ENCODE assay signal across 9 cellular contexts in the genomic region with DNA sequence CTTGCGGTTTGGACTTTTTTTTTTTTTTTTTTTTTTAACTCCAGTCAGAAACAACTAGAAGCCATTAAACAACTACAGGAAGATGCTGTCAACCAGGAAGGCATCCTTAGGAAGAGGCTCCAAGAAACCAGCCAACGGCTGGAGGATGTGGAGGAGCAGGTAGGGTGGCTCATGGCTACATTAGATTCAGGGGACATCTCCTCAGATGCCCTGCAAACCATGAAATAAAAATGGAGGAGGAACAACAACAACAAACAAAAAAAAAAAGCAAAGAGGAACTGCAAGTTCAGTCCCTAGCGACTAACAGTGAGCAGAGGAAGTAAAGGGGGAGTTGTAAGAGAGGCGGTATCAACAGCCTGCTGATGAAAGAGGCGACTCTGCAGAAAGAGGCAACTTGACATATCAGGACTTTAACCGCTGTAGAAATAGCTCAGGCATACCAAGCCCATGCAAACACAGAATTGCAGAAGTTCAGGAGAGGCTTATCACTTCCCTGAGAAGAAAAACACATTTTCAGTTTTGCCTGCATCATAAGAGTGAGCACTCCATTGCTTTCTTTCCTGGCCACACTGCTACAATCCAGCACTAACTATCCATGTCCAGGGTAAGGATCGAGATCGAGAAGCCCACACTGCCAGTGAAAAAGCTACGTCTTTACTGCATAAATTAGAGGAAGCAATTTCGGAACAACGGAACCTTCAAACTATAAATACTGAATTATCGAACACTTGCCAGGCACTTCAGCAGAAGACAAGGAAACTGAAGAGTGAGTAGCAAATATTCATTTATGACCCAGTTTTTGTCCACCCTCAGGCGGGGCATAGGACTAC.
DNase-seq lines count a peak whose midpoint lies in the region; ATAC-seq and TF ChIP-seq lines count a peak whose summit lies in the region.
"Had no signal": no experiment of that assay in that cellular context is flagged by ENCODE, and none has a peak within 500 bp of the region (broad histone marks: within the 10 kb centered on the region; RNA-seq: fewer than 3 reads in every experiment).

No MANE protein-coding gene starts in this region.

- TF ChIP-seq CTCF in breast epithelium (IDR thresholded peaks at IDR 0.05): no peak

- no peak for TF ChIP-seq POLR2A in breast epithelium (IDR thresholded peaks at IDR 0.05)

- DNase-seq in NCI-H1694 treated with DMSO at 0.1 percent for 48 hours (lab: John Stamatoyannopoulos, UW) (peak; percentile 54), NCI-H1694 (lab: John Stamatoyannopoulos, UW) (no peak), T-helper 22 cell (ENCODE audit: low read depth) (peak; percentile 34), breast epithelium (ENCODE audit: low spot score in 2 of 2) (no peak), HEK293T (ENCODE audit: extremely low spot score) (no peak), cerebellar cortex (ENCODE audit: low spot score) (no peak)

- no peaks in the 10 kb centered on the region for H3K27me3 ChIP-seq in breast epithelium
- H3K27me3 ChIP-seq in muscle layer of duodenum (ENCODE audit: low read depth, low read length): no peaks in the 10 kb centered on the region

- intact Hi-C loops in breast epithelium (cut with DNase I; ENCODE audit: low total_unique reads): loop anchor here (10.0 kb wide), 1 partner anchor 1678 kb away; no protein-coding TSS in a partner anchor

- H3K36me3 ChIP-seq in breast epithelium (no peaks in the 10 kb centered on the region), muscle layer of duodenum (ENCODE audit: control insufficient read depth in 1 of 2, insufficient read depth in 2 of 2, low read length in 2 of 2) (no peaks in the 10 kb centered on the region)

- H3K4me3 ChIP-seq in breast epithelium (peak overlapping the region; percentile 30 to 33 (median 30)), muscle layer of duodenum (ENCODE audit: low read depth in 1 of 2, low read length in 2 of 2) (peak overlapping the region; percentile 45 to 53)

- H3K4me1 ChIP-seq in breast epithelium: no peaks in the 10 kb centered on the region
- no peaks in the 10 kb centered on the region for H3K4me1 ChIP-seq in muscle layer of duodenum (ENCODE audit: control insufficient read depth in 1 of 2, insufficient read depth in 2 of 2, low read length in 2 of 2)

- CTCF ChIA-PET in HEK293T (lab: Yijun Ruan, JAX): interaction anchor here (0.6 kb wide), 1 partner anchor 10 kb away, joined by 4 read pairs; no protein-coding TSS in a partner anchor

- H3K9me3 ChIP-seq in breast epithelium (peaks cover 1 to 3% of the 10 kb centered on the region in 2 donors), muscle layer of duodenum (ENCODE audit: control insufficient read depth in 1 of 2, low read length in 2 of 2) (peaks cover 0 to 3% of the 10 kb centered on the region in 2 donors)

- peak; percentile 66 for ATAC-seq in HG03139 (IDR thresholded peaks at IDR 0.05; ENCODE audit: unreplicated experiment)

- H3K27ac ChIP-seq in breast epithelium (no peak overlapping the region), muscle layer of duodenum (ENCODE audit: low read length) (peak overlapping the region; percentile 56)
- H3K27ac ChIP-seq: 22Rv1 had no signal

- POLR2A ChIA-PET in HEK293T (lab: Yijun Ruan, JAX): no interaction called here

TF ChIP-seq in HEK293T, 16 proteins besides CTCF, POLR2A, EP300 and RAD21:
- TF ChIP-seq NFRKB (IDR thresholded peaks at IDR 0.05) (no peak), BHLHE40 (IDR thresholded peaks at IDR 0.05; ENCODE audit: borderline replicate concordance) (no peak), ELF4 (IDR thresholded peaks at IDR 0.05) (no peak), FOXA1 (IDR thresholded peaks at IDR 0.05) (no peak), ZNF384 (IDR thresholded peaks at IDR 0.05) (no peak), TARDBP (IDR thresholded peaks at IDR 0.05) (no peak), LEF1 (IDR thresholded peaks at IDR 0.05; ENCODE audit: borderline replicate concordance) (no peak), L3MBTL2 (conservative IDR thresholded peaks at IDR 0.05) (no peak), ARNT (IDR thresholded peaks at IDR 0.05) (no peak), CTBP1 (IDR thresholded peaks at IDR 0.05; ENCODE audit: borderline replicate concordance) (no peak)

Comparison
In these comparisons a context has a peak if more than half of its experiments do, and no peak if none do; other contexts are left out.
1. DNase-seq: peak in NCI-H1694 treated with DMSO at 0.1 percent for 48 hours (single experiment) and T-helper 22 cell (single experiment); none in NCI-H1694 (single experiment), breast epithelium (0 of 2), HEK293T (single experiment) and cerebellar cortex (single experiment).